Comparison of ENCODE assay signal across 32 cellular contexts in the genomic region with DNA sequence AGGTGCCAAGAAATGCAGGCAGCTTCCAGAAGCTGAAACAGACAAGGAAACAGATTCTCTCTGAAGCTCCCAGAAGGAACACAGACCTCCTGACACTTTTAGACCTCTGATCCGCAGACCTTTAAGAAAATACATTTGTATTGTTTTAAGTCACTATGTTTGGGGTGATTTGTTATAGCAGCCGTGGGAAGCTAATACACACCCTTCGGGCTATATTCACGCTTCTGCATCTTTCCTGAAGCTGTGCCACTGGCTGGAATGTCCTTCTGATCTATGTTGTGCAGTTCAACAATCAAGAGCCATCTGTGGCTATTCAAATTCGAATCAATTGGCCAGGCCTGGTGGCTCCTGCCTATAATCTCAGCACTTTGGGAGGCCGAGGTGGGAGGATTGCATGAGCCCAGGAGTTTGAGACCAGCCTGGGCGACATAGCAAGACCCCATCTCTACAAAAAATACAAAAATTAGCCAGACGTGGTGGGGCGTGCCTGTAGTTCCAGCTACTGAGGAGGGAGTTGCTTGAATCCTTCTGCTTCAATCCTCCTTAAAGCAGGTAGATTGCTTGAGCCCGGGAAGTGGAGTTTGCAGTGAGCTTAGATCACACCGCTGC. TPM values are rescaled to one million over a fixed set of nuclear protein-coding genes. Genes with fewer than 3 reads are reported as not detected.
"Had no signal": no experiment of that assay in that cellular context is flagged by ENCODE, and none has a peak within 500 bp of the region (broad histone marks: within the 10 kb centered on the region; RNA-seq: fewer than 3 reads in every experiment).

No MANE protein-coding gene starts in this region.

- H3K36me3 Mint-ChIP-seq: natural killer cell; stimulated activated memory B cell treated with anti-CD40 and anti-IgM and Interleukin-4, amounts not matched to agents 10 μg/mL and 1 μg/mL and 100 μg/mL, for 72 hours; type B pancreatic cell had no signal

- ATAC-seq: naive thymus-derived CD4-positive, alpha-beta T cell; natural killer cell; psoas muscle; right cardiac atrium; sciatic nerve; stimulated activated memory B cell treated with anti-CD40 and anti-IgM and Interleukin-4, amounts not matched to agents 10 μg/mL and 1 μg/mL and 100 μg/mL, for 72 hours; stimulated activated naive CD8-positive, alpha-beta T cell treated with anti-CD3 and anti-CD28 coated beads, Interleukin-15, amount 100 ng/mL, for 72 hours; stimulated activated naive CD8-positive, alpha-beta T cell treated with anti-CD3 and anti-CD28 coated beads, Interleukin-15, Interleukin-2, amounts not matched to agents 100 U/mL and 50 U/mL, for 24 hours; upper lobe of right lung had no signal

- H3K4me2 ChIP-seq: smooth muscle cell had no signal

- H3K4me1 ChIP-seq: parathyroid adenoma, psoas muscle, suprapubic skin, testis, transverse colon, upper lobe of right lung, uterus had no signal

- H3K4me3 ChIP-seq: ovary, psoas muscle, skin epidermis, smooth muscle cell, spleen, suprapubic skin, testis, tibial artery, transverse colon, upper lobe of right lung, uterus had no signal

- H3K79me2 ChIP-seq: parathyroid adenoma had no signal

- H3K4me1 Mint-ChIP-seq: nephron had no signal

- H3K36me3 ChIP-seq: ovary, tibial artery, transverse colon, upper lobe of right lung, uterus had no signal

- H3K27ac ChIP-seq: ovary, parathyroid adenoma, psoas muscle, skin epidermis, spleen, suprapubic skin, testis, tibial artery, transverse colon, upper lobe of right lung, uterus had no signal

- H3K9me3 Mint-ChIP-seq: naive thymus-derived CD4-positive, alpha-beta T cell; natural killer cell; nephron; stimulated activated naive CD8-positive, alpha-beta T cell treated with anti-CD3 and anti-CD28 coated beads, Interleukin-15, amount 100 ng/mL, for 72 hours; type B pancreatic cell had no signal

- H3K9ac ChIP-seq: parathyroid adenoma had no signal

- H3K27ac Mint-ChIP-seq: naive thymus-derived CD4-positive, alpha-beta T cell; natural killer cell; nephron; progenitor cell of endocrine pancreas; stimulated activated memory B cell treated with anti-CD40 and anti-IgM and Interleukin-4, amounts not matched to agents 10 μg/mL and 1 μg/mL and 100 μg/mL, for 72 hours; stimulated activated naive CD8-positive, alpha-beta T cell treated with anti-CD3 and anti-CD28 coated beads, Interleukin-15, amount 100 ng/mL, for 72 hours; type B pancreatic cell had no signal

- DNase-seq: naive thymus-derived CD4-positive, alpha-beta T cell; natural killer cell; occipital lobe; ovary; posterior cingulate gyrus; psoas muscle; right cardiac atrium; spleen; stimulated activated CD4-positive, alpha-beta T cell treated with anti-CD3 and anti-CD28 coated beads, Interleukin-12 subunit alpha, Interleukin-12 subunit beta, amount 100 ng/mL, for 4 hours; stimulated activated CD4-positive, alpha-beta T cell treated with anti-CD3 and anti-CD28 coated beads, Interleukin-1b, Interleukin-23, amount 100 ng/mL, for 48 hours; stimulated activated CD4-positive, alpha-beta T cell treated with anti-CD3 and anti-CD28 coated beads, Interleukin-4, amount 100 ng/mL, for 1 hour; stimulated activated CD4-positive, alpha-beta T cell treated with anti-CD3 and anti-CD28 coated beads, Interleukin-4, amount 100 ng/mL, for 4 hours; stimulated activated CD8-positive, alpha-beta memory T cell treated with anti-CD3 and anti-CD28 coated beads, Interleukin-4, amount 100 ng/mL, for 48 hours; stimulated activated naive CD4-positive, alpha-beta T cell; stimulated activated naive CD8-positive, alpha-beta T cell treated with anti-CD3 and anti-CD28 coated beads, Interleukin-15, amount 100 ng/mL, for 72 hours; stimulated activated naive CD8-positive, alpha-beta T cell treated with anti-CD3 and anti-CD28 coated beads, Interleukin-15, Interleukin-2, amounts not matched to agents 100 U/mL and 50 U/mL, for 24 hours; substantia nigra; testis; tibial artery; transverse colon; upper lobe of right lung; uterus had no signal

- H3K27me3 Mint-ChIP-seq: progenitor cell of endocrine pancreas; stimulated activated naive CD8-positive, alpha-beta T cell treated with anti-CD3 and anti-CD28 coated beads, Interleukin-15, amount 100 ng/mL, for 72 hours; type B pancreatic cell had no signal

- H3K9me3 ChIP-seq: ovary, psoas muscle, spleen, suprapubic skin, testis, tibial artery, transverse colon, upper lobe of right lung, uterus had no signal

- H3K4me3 Mint-ChIP-seq: naive thymus-derived CD4-positive, alpha-beta T cell; natural killer cell; nephron; stimulated activated memory B cell treated with anti-CD40 and anti-IgM and Interleukin-4, amounts not matched to agents 10 μg/mL and 1 μg/mL and 100 μg/mL, for 72 hours; stimulated activated naive CD8-positive, alpha-beta T cell treated with anti-CD3 and anti-CD28 coated beads, Interleukin-15, amount 100 ng/mL, for 72 hours; type B pancreatic cell had no signal

- H3K27me3 ChIP-seq: ovary, suprapubic skin, testis, transverse colon, upper lobe of right lung, uterus had no signal

- H2AFZ ChIP-seq: parathyroid adenoma had no signal

RNA-seq across cellular contexts. Expression of a gene that starts 11.3 kb away (rescaled TPM):
- total RNA-seq: progenitor cell of endocrine pancreas had no signal
- polyA plus RNA-seq: naive thymus-derived CD4-positive, alpha-beta T cell; neural cell; smooth muscle cell had no signal

RNA-seq across cellular contexts. Expression of a gene that starts 33.6 kb away (rescaled TPM):
- polyA plus RNA-seq: neural cell had no signal
